12 cellular contexts compared by ENCODE assay signal in the genomic region with DNA sequence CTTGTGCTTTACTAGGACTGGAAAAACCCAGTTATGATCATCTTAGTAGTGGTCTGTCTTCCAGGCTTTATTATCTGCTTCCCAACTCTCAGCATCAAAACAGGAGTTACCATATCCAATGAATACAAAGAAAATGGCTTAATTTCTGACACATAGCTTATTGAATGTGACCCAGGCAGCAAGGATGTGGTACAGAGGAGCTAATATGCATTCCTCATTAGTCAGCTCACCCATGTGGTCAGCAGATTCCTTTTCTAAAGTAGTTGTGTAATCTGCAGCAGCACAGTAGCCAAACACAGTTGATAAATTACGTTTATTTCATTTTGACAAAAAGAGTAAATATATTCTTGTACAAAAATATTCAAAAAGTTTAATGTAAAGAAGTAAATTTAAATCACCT. TPM values are rescaled to one million over a fixed set of nuclear protein-coding genes. Genes with fewer than 3 reads are reported as not detected.
DNase-seq lines count a peak whose midpoint lies in the region; ATAC-seq and TF ChIP-seq lines count a peak whose summit lies in the region.
"Had no signal": no experiment of that assay in that cellular context is flagged by ENCODE, and none has a peak within 500 bp of the region (broad histone marks: within the 10 kb centered on the region; RNA-seq: fewer than 3 reads in every experiment).

No MANE protein-coding gene starts in this region.

- ATAC-seq in Right ventricle myocardium inferior (peak; percentile 76), left ventricle myocardium superior (peak; percentile 76)
- ATAC-seq in stimulated activated memory B cell treated with anti-CD40 and anti-IgM and Interleukin-4, amounts not matched to agents 10 μg/mL and 1 μg/mL and 100 μg/mL, for 72 hours: no peak

- no peaks in the 10 kb centered on the region for H3K4me1 Mint-ChIP-seq in stimulated activated memory B cell treated with anti-CD40 and anti-IgM and Interleukin-4, amounts not matched to agents 10 μg/mL and 1 μg/mL and 100 μg/mL, for 72 hours

- WGBS in testis, 2 donors: 58 to 61% methylated on average over 1 of the region's 1 CpG

- H3K36me3 ChIP-seq in right atrium auricular region: no peaks in the 10 kb centered on the region
- no peaks in the 10 kb centered on the region for H3K36me3 ChIP-seq in testis (ENCODE audit: low read depth, missing control alignments)

- TF ChIP-seq POLR2A in testis (IDR thresholded peaks at IDR 0.05): no peak

- no peak for TF ChIP-seq CTCF in right atrium auricular region (IDR thresholded peaks at IDR 0.05)
- no peak for TF ChIP-seq CTCF in testis (IDR thresholded peaks at IDR 0.05)

- H3K9me3 ChIP-seq in right atrium auricular region (peaks cover 7 to 11% of the 10 kb centered on the region in 2 donors), testis (no peaks in the 10 kb centered on the region)

- no peaks in the 10 kb centered on the region for H3K27me3 Mint-ChIP-seq in stimulated activated memory B cell treated with anti-CD40 and anti-IgM and Interleukin-4, amounts not matched to agents 10 μg/mL and 1 μg/mL and 100 μg/mL, for 72 hours
- H3K27me3 Mint-ChIP-seq: naive B cell had no signal

- H3K4me1 ChIP-seq in right atrium auricular region (peaks cover 0 to 20% of the 10 kb centered on the region in 2 donors), testis (peaks cover 12% of the 10 kb centered on the region)

- H3K36me3 Mint-ChIP-seq in stimulated activated memory B cell treated with anti-CD40 and anti-IgM and Interleukin-4, amounts not matched to agents 10 μg/mL and 1 μg/mL and 100 μg/mL, for 72 hours: peaks cover 20% of the 10 kb centered on the region

- intact Hi-C loops in Right ventricle myocardium inferior (cut with DNase I) (no loop called here), left ventricle myocardium superior (cut with micrococcal nuclease) (no loop called here), testis (cut with DNase I; ENCODE audit: low total_unique reads) (loop anchor here (5.0 kb wide), 1 partner anchor 490 kb away; no protein-coding TSS in a partner anchor)

- H3K4me3 ChIP-seq in right atrium auricular region (no peak overlapping the region), testis (no peak overlapping the region)

- no peaks in the 10 kb centered on the region for H3K27me3 ChIP-seq in right atrium auricular region
- H3K27me3 ChIP-seq in testis: no peaks in the 10 kb centered on the region

- H3K27ac Mint-ChIP-seq in stimulated activated memory B cell treated with anti-CD40 and anti-IgM and Interleukin-4, amounts not matched to agents 10 μg/mL and 1 μg/mL and 100 μg/mL, for 72 hours: no peak overlapping the region

- H3K9me3 Mint-ChIP-seq in stimulated activated memory B cell treated with anti-CD40 and anti-IgM and Interleukin-4, amounts not matched to agents 10 μg/mL and 1 μg/mL and 100 μg/mL, for 72 hours: peaks cover 12% of the 10 kb centered on the region

- H3K4me3 Mint-ChIP-seq in stimulated activated memory B cell treated with anti-CD40 and anti-IgM and Interleukin-4, amounts not matched to agents 10 μg/mL and 1 μg/mL and 100 μg/mL, for 72 hours: no peak overlapping the region
- H3K4me3 Mint-ChIP-seq: naive B cell had no signal

- DNase-seq in Right ventricle myocardium inferior (ENCODE audit: missing footprints): no peak
- DNase-seq in right atrium auricular region (ENCODE audit: low spot score): no peak
- peak; percentile 39 for DNase-seq in amniotic stem cell (lab: John Stamatoyannopoulos, UW)
- DNase-seq in left ventricle myocardium superior: no peak
- no peak for DNase-seq in NCI-H1092 treated with DMSO at 0.1 percent for 48 hours (lab: John Stamatoyannopoulos, UW)
- no peak for DNase-seq in testis
- DNase-seq in hypothalamus (lab: John Stamatoyannopoulos, UW): no peak
- DNase-seq: activated gamma-delta T cell treated with Interleukin-2 at 50 U/mL for 16 hours, erythroblast, naive B cell had no signal

- H3K27ac ChIP-seq in right atrium auricular region (peak overlapping the region in 1 of 2 donors; percentile 27), testis (no peak overlapping the region)

RNA-seq across cellular contexts. Expression of gene TSPYL6, which starts 43.6 kb away (rescaled TPM):
- total RNA-seq in Right ventricle myocardium inferior (not detected), right atrium auricular region (not detected), left ventricle myocardium superior (not detected), testis (10 to 100 TPM; 37.9 to 38.3 TPM)
- 53.9 TPM for polyA plus RNA-seq in testis (ENCODE audit: insufficient read depth, low read depth, low replicate concordance)
- total RNA-seq: A673 had no signal

Comparison
In these comparisons a context has a peak if more than half of its experiments do, and no peak if none do; other contexts are left out.
1. RNA of gene TSPYL6, which starts 43.6 kb away (total RNA-seq): 37.9 to 38.3 TPM in testis; not detected in Right ventricle myocardium inferior (single experiment), not detected in left ventricle myocardium superior (single experiment) and not detected in right atrium auricular region; every median in the first group is over 10 times any median in the second.